Comparison of ENCODE assay signal across 8 cellular contexts in genomic region chr11:129279326-129280026, GRCh38.
A peak's percentile ranks its signal among the peaks of the same experiment; 100 is the strongest.
DNase-seq lines count a peak whose midpoint lies in the region; ATAC-seq, FAIRE-seq and TF ChIP-seq lines count a peak whose summit lies in the region.

No MANE protein-coding gene starts in this region.

- no CpG with 5 or more reads among the region's 103 CpGs for WGBS in gastroesophageal sphincter (ENCODE audit: low coverage in 1 of 2), 2 donors

- peak overlapping the region; percentile 90 for H2AFZ ChIP-seq in neuron (ENCODE audit: low read depth, low read length)

- H3K27ac ChIP-seq in AG04450 (ENCODE audit: low read depth, low read length) (no peak overlapping the region), gastroesophageal sphincter (peak overlapping the region in 3 of 4 donors; percentile 76 to 85 (median 83))

- CTCF ChIA-PET in AG04450 (lab: Charles Lee) = no interaction called here

- TF ChIP-seq CTCF in AG04450 (IDR thresholded peaks at IDR 0.05; ENCODE audit: low read depth, low read length) (no peak), gastroesophageal sphincter (IDR thresholded peaks at IDR 0.05) (no peak)

- H3K4me1 ChIP-seq in gastroesophageal sphincter (peaks cover 3 to 49% (median 7%) of the 10 kb centered on the region in 3 donors), neuron (ENCODE audit: insufficient read depth, low read length) (peaks cover 22% of the 10 kb centered on the region)

- ATAC-seq in gastroesophageal sphincter = peak; percentile 93

- peak overlapping the region; percentile 69 for H3K4me3 ChIP-seq in AG04450 (ENCODE audit: low read depth, low read length)
- peak overlapping the region; percentile 29 to 72 for H3K4me3 ChIP-seq in gastroesophageal sphincter
- H3K4me3 ChIP-seq in neuron (ENCODE audit: low read length) = peak overlapping the region; percentile 74

- no peak for TF ChIP-seq EP300 in gastroesophageal sphincter (IDR thresholded peaks at IDR 0.05)

- FAIRE-seq in HTR-8/SVneo (lab: Jason Lieb, UNC) (peak; percentile 63), RCC 7860 (lab: Jason Lieb, UNC) (no peak)

- DNase-seq in AG04450 (ENCODE audit: low read depth, low spot score) (no peak), GM19240 (ENCODE audit: insufficient read length, low spot score) (peak; percentile 12), HTR-8/SVneo (ENCODE audit: insufficient read length, low spot score) (peak; percentile 48), RCC 7860 (ENCODE audit: low spot score) (peak; percentile 58), stromal cell of bone marrow (ENCODE audit: low read depth) (peak; percentile 66)
- DNase-seq in activated naive CD4-positive, alpha-beta T cell (lab: John Stamatoyannopoulos, UW) = peak in 3 of 4 experiments; percentile 50 to 79 (median 58)

- POLR2A ChIA-PET in AG04450 (lab: Yijun Ruan, JAX) = no interaction called here

- H3K9me3 ChIP-seq in AG04450 (ENCODE audit: control insufficient read depth, insufficient read depth, low read length) (no peaks in the 10 kb centered on the region), gastroesophageal sphincter (no peaks in the 10 kb centered on the region), neuron (ENCODE audit: low read length) (no peaks in the 10 kb centered on the region)

- H3K36me3 ChIP-seq in gastroesophageal sphincter (no peaks in the 10 kb centered on the region), neuron (ENCODE audit: insufficient read depth, low read length) (no peaks in the 10 kb centered on the region)

- peak in 1 of 2 donors; percentile 27 for TF ChIP-seq POLR2A in gastroesophageal sphincter (IDR thresholded peaks at IDR 0.05)

- H3K27me3 ChIP-seq in AG04450 (ENCODE audit: control insufficient read depth, insufficient read depth, low read length) = no peaks in the 10 kb centered on the region
- no peaks in the 10 kb centered on the region for H3K27me3 ChIP-seq in gastroesophageal sphincter
- H3K27me3 ChIP-seq in neuron (ENCODE audit: insufficient read depth, low read length) = no peaks in the 10 kb centered on the region
